ENCODE assay signal across 1 cellular context in the genomic region with DNA sequence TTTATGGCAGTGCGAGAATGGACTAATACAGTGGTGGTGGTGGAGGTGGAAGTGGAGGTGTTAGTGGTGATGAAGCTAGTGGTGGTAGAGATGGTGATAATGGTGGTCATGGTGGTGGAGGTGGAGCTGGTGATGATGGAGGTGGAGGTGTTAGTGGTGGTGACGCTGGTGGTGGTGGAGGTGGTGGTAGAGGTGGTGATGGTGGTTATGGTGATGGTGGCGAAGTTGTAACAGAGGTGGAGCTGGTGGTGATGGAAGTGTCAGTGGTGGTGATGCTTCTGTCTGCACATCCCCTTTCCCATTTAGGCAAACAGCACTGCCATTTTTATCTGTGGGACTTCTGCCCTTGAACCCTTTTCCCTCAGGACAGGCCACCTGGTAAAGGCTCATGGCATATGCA.
TF ChIP-seq lines count a peak whose summit lies in the region.

No MANE protein-coding gene starts in this region.

TF ChIP-seq in WTC11, 78 proteins besides CTCF, POLR2A, EP300 and RAD21 (continued from another document):
- TF ChIP-seq, protein P1, sequence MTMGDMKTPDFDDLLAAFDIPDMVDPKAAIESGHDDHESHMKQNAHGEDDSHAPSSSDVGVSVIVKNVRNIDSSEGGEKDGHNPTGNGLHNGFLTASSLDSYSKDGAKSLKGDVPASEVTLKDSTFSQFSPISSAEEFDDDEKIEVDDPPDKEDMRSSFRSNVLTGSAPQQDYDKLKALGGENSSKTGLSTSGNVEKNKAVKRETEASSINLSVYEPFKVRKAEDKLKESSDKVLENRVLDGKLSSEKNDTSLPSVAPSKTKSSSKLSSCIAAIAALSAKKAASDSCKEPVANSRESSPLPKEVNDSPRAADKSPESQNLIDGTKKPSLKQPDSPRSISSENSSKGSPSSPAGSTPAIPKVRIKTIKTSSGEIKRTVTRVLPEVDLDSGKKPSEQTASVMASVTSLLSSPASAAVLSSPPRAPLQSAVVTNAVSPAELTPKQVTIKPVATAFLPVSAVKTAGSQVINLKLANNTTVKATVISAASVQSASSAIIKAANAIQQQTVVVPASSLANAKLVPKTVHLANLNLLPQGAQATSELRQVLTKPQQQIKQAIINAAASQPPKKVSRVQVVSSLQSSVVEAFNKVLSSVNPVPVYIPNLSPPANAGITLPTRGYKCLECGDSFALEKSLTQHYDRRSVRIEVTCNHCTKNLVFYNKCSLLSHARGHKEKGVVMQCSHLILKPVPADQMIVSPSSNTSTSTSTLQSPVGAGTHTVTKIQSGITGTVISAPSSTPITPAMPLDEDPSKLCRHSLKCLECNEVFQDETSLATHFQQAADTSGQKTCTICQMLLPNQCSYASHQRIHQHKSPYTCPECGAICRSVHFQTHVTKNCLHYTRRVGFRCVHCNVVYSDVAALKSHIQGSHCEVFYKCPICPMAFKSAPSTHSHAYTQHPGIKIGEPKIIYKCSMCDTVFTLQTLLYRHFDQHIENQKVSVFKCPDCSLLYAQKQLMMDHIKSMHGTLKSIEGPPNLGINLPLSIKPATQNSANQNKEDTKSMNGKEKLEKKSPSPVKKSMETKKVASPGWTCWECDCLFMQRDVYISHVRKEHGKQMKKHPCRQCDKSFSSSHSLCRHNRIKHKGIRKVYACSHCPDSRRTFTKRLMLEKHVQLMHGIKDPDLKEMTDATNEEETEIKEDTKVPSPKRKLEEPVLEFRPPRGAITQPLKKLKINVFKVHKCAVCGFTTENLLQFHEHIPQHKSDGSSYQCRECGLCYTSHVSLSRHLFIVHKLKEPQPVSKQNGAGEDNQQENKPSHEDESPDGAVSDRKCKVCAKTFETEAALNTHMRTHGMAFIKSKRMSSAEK (CRISPR knock-in tag; IDR thresholded peaks at IDR 0.05; ENCODE audit: borderline replicate concordance), result no peak
- TF ChIP-seq, protein P2, sequence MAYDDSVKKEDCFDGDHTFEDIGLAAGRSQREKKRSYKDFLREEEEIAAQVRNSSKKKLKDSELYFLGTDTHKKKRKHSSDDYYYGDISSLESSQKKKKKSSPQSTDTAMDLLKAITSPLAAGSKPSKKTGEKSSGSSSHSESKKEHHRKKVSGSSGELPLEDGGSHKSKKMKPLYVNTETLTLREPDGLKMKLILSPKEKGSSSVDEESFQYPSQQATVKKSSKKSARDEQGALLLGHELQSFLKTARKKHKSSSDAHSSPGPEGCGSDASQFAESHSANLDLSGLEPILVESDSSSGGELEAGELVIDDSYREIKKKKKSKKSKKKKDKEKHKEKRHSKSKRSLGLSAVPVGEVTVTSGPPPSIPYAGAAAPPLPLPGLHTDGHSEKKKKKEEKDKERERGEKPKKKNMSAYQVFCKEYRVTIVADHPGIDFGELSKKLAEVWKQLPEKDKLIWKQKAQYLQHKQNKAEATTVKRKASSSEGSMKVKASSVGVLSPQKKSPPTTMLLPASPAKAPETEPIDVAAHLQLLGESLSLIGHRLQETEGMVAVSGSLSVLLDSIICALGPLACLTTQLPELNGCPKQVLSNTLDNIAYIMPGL (CRISPR knock-in tag; IDR thresholded peaks at IDR 0.05), result no peak
- TF ChIP-seq ZNF121 (CRISPR knock-in tag; IDR thresholded peaks at IDR 0.05), result no peak
- TF ChIP-seq, protein P3, sequence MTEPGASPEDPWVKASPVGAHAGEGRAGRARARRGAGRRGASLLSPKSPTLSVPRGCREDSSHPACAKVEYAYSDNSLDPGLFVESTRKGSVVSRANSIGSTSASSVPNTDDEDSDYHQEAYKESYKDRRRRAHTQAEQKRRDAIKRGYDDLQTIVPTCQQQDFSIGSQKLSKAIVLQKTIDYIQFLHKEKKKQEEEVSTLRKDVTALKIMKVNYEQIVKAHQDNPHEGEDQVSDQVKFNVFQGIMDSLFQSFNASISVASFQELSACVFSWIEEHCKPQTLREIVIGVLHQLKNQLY (CRISPR knock-in tag; IDR thresholded peaks at IDR 0.05), result no peak
- no peak for TF ChIP-seq SP1 (CRISPR knock-in tag; conservative IDR thresholded peaks at IDR 0.05)
- no peak for TF ChIP-seq PRRX2 (CRISPR knock-in tag; IDR thresholded peaks at IDR 0.05)
- no peak for TF ChIP-seq ZBTB21 (CRISPR knock-in tag; IDR thresholded peaks at IDR 0.05; ENCODE audit: borderline replicate concordance)
- TF ChIP-seq FOXK1 (CRISPR knock-in tag; IDR thresholded peaks at IDR 0.05), result no peak
- no peak for TF ChIP-seq RELA (CRISPR knock-in tag; IDR thresholded peaks at IDR 0.05; ENCODE audit: borderline replicate concordance)
